ENCODE assay signal across 1 cellular context in genomic region chr1:36352910-36353878, GRCh38.
TF ChIP-seq lines count a peak whose summit lies in the region.

No MANE protein-coding gene starts in this region.

TF ChIP-seq in A549, 52 proteins besides CTCF, POLR2A, EP300 and RAD21:
- TF ChIP-seq MYC (IDR thresholded peaks at IDR 0.05; ENCODE audit: borderline replicate concordance, low read length) (no peak), EHF (CRISPR knock-in tag; IDR thresholded peaks at IDR 0.05) (no peak), KDM5A (IDR thresholded peaks at IDR 0.05) (no peak), BCL3 (IDR thresholded peaks at IDR 0.05) (no peak), BHLHE40 (IDR thresholded peaks at IDR 0.05; ENCODE audit: low read depth, low read length) (no peak), ELK1 (IDR thresholded peaks at IDR 0.05; ENCODE audit: low read depth, low read length) (no peak), JUN (IDR thresholded peaks at IDR 0.05) (no peak), ESRRA (IDR thresholded peaks at IDR 0.05; ENCODE audit: borderline replicate concordance, low read length) (no peak), TFCP2L1 (CRISPR knock-in tag; IDR thresholded peaks at IDR 0.05) (no peak), KDM1A (IDR thresholded peaks at IDR 0.05; ENCODE audit: low read depth) (no peak), CBX8 (IDR thresholded peaks at IDR 0.05) (no peak), HOXB13 (CRISPR knock-in tag; IDR thresholded peaks at IDR 0.05; ENCODE audit: low read depth) (no peak), MAFK (IDR thresholded peaks at IDR 0.05; ENCODE audit: partially characterized antibody) (no peak), RARB (CRISPR knock-in tag; IDR thresholded peaks at IDR 0.05) (no peak), SMC3 (IDR thresholded peaks at IDR 0.05) (no peak), ZSCAN20 (CRISPR knock-in tag; IDR thresholded peaks at IDR 0.05) (no peak), EHMT2 (IDR thresholded peaks at IDR 0.05; ENCODE audit: low read depth) (no peak), ZC3H11A (IDR thresholded peaks at IDR 0.05) (no peak), HMGXB4 (CRISPR knock-in tag; IDR thresholded peaks at IDR 0.05; ENCODE audit: borderline replicate concordance) (no peak)
